ENCODE assay signal across 13 cellular contexts in genomic region chr17:46003907-46004748, GRCh38. TPM values are rescaled to one million over a fixed set of nuclear protein-coding genes. Genes with fewer than 3 reads are reported as not detected.
DNase-seq lines count a peak whose midpoint lies in the region; ATAC-seq and TF ChIP-seq lines count a peak whose summit lies in the region.
"Had no signal": no experiment of that assay in that cellular context is flagged by ENCODE, and none has a peak within 500 bp of the region (broad histone marks: within the 10 kb centered on the region; RNA-seq: fewer than 3 reads in every experiment).

No MANE protein-coding gene starts in this region.

- 25% methylated on average over 6 of the region's 6 CpGs for WGBS in right lobe of liver (ENCODE audit: insufficient coverage, low coverage, low lambda C conversion rate, missing lambda C conversion rate)

- H3K36me3 ChIP-seq in right lobe of liver, result no peaks in the 10 kb centered on the region
- H3K36me3 ChIP-seq: BLaER1 treated with 17β-estradiol and CSF1 and Interleukin-3, amounts not matched to agents 10 nM and 100 nM; gastroesophageal sphincter; neural progenitor cell had no signal

- peaks cover 26% of the 10 kb centered on the region for H3K36me3 Mint-ChIP-seq in brain
- H3K36me3 Mint-ChIP-seq in T-helper 2 cell treated with Interferon-gamma antibody and Interleukin-4, amounts not matched to agents 5 μg/mL and 100 μg/mL, for 36 hours (ENCODE audit: low read depth), result no peaks in the 10 kb centered on the region
- H3K36me3 Mint-ChIP-seq: neural progenitor cell had no signal

- no peak overlapping the region for H3K27ac ChIP-seq in right lobe of liver
- H3K27ac ChIP-seq: BLaER1 treated with 17β-estradiol and CSF1 and Interleukin-3, amounts not matched to agents 10 nM and 100 nM; gastroesophageal sphincter; neural progenitor cell had no signal

- peaks cover 0 to 7% (median 5%) of the 10 kb centered on the region in 5 experiments for H3K9me3 Mint-ChIP-seq in brain
- no peaks in the 10 kb centered on the region for H3K9me3 Mint-ChIP-seq in T-helper 2 cell treated with Interferon-gamma antibody and Interleukin-4, amounts not matched to agents 5 μg/mL and 100 μg/mL, for 36 hours
- H3K9me3 Mint-ChIP-seq: neural progenitor cell had no signal

- TF ChIP-seq POLR2A in right lobe of liver (IDR thresholded peaks at IDR 0.05), result no peak

- H3K4me1 ChIP-seq in right lobe of liver, result peaks cover 0 to 14% (median 3%) of the 10 kb centered on the region in 4 donors
- H3K4me1 ChIP-seq: neural progenitor cell had no signal

- DNase-seq in Ammon's horn (ENCODE audit: low spot score) (peak; percentile 92), NCI-H1694 (lab: John Stamatoyannopoulos, UW) (peak; percentile 62), right lobe of liver (peak; percentile 76 to 81 (median 81))
- no peak for DNase-seq in activated CD4-positive, CD25-positive, alpha-beta regulatory T cell treated with anti-CD3 and anti-CD28 coated beads, Interleukin-2, amount 50 U/mL, for 72 hours
- no peak for DNase-seq in T-helper 2 cell treated with Interferon-gamma antibody and Interleukin-4, amounts not matched to agents 5 μg/mL and 100 μg/mL, for 36 hours (ENCODE audit: low spot score)
- DNase-seq in stimulated activated CD4-positive, alpha-beta T cell treated with anti-CD3 and anti-CD28 coated beads, Interleukin-4, amount 100 ng/mL, for 1 hour, result no peak
- DNase-seq: NCI-H1048 had no signal

- H3K4me1 Mint-ChIP-seq in brain, result peaks cover 25% of the 10 kb centered on the region
- H3K4me1 Mint-ChIP-seq in T-helper 2 cell treated with Interferon-gamma antibody and Interleukin-4, amounts not matched to agents 5 μg/mL and 100 μg/mL, for 36 hours (ENCODE audit: low read depth), result peaks cover 5% of the 10 kb centered on the region
- H3K4me1 Mint-ChIP-seq: neural progenitor cell had no signal

- H3K4me3 ChIP-seq in right lobe of liver, result no peak overlapping the region
- H3K4me3 ChIP-seq: BLaER1 treated with 17β-estradiol and CSF1 and Interleukin-3, amounts not matched to agents 10 nM and 100 nM; gastroesophageal sphincter; neural progenitor cell had no signal

- peak overlapping the region in 1 of 5 experiments; percentile 30 for H3K4me3 Mint-ChIP-seq in brain
- no peak overlapping the region for H3K4me3 Mint-ChIP-seq in T-helper 2 cell treated with Interferon-gamma antibody and Interleukin-4, amounts not matched to agents 5 μg/mL and 100 μg/mL, for 36 hours
- H3K4me3 Mint-ChIP-seq: neural progenitor cell had no signal

- H3K27me3 Mint-ChIP-seq in brain, result peaks cover 2% of the 10 kb centered on the region
- peaks cover 2% of the 10 kb centered on the region for H3K27me3 Mint-ChIP-seq in T-helper 2 cell treated with Interferon-gamma antibody and Interleukin-4, amounts not matched to agents 5 μg/mL and 100 μg/mL, for 36 hours (ENCODE audit: low read depth)

- intact Hi-C loops in right lobe of liver (cut with DNase I), result loop anchor here in 1 of 2 donors (10.0 kb wide), 1 partner anchor 211 kb away; no protein-coding TSS in a partner anchor

- H3K27me3 ChIP-seq in right lobe of liver, result no peaks in the 10 kb centered on the region
- H3K27me3 ChIP-seq: BLaER1 treated with 17β-estradiol and CSF1 and Interleukin-3, amounts not matched to agents 10 nM and 100 nM; gastroesophageal sphincter; neural progenitor cell had no signal

- TF ChIP-seq CTCF in brain (conservative IDR thresholded peaks at IDR 0.05), result no peak
- TF ChIP-seq CTCF in right lobe of liver (IDR thresholded peaks at IDR 0.05), result no peak

- no peaks in the 10 kb centered on the region for H3K9me3 ChIP-seq in right lobe of liver
- H3K9me3 ChIP-seq: BLaER1 treated with 17β-estradiol and CSF1 and Interleukin-3, amounts not matched to agents 10 nM and 100 nM; gastroesophageal sphincter had no signal

- ATAC-seq in right lobe of liver, result peak; percentile 69 to 81 (median 80)
- no peak for ATAC-seq in GM21619 (IDR thresholded peaks at IDR 0.05; ENCODE audit: unreplicated experiment)
- ATAC-seq: gastroesophageal sphincter had no signal

- peak overlapping the region in 4 of 5 experiments; percentile 27 to 89 (median 66) for H3K27ac Mint-ChIP-seq in brain
- H3K27ac Mint-ChIP-seq in T-helper 2 cell treated with Interferon-gamma antibody and Interleukin-4, amounts not matched to agents 5 μg/mL and 100 μg/mL, for 36 hours, result no peak overlapping the region
- H3K27ac Mint-ChIP-seq: neural progenitor cell had no signal

RNA-seq across cellular contexts. Expression of gene STH, which starts 5.1 kb away (rescaled TPM):
- polyA plus RNA-seq in brain (ENCODE audit: insufficient read depth, low read depth, low replicate concordance), result not detected
- total RNA-seq in right lobe of liver, result not detected
- total RNA-seq: gastroesophageal sphincter; T-helper 1 cell treated with Interleukin-12 subunit alpha and Interleukin-12 subunit beta and Interleukin-4 antibody, amounts not matched to agents 30 ng/mL and 1 ng/mL, for 36 hours had no signal

Comparison
In these comparisons a context has a peak if more than half of its experiments do, and no peak if none do; other contexts are left out.
1. DNase-seq: peak in Ammon's horn (single experiment), NCI-H1694 (single experiment) and right lobe of liver (3 of 3); none in activated CD4-positive, CD25-positive, alpha-beta regulatory T cell treated with anti-CD3 and anti-CD28 coated beads, Interleukin-2, amount 50 U/mL, for 72 hours (single experiment), T-helper 2 cell treated with Interferon-gamma antibody and Interleukin-4, amounts not matched to agents 5 μg/mL and 100 μg/mL, for 36 hours (single experiment) and stimulated activated CD4-positive, alpha-beta T cell treated with anti-CD3 and anti-CD28 coated beads, Interleukin-4, amount 100 ng/mL, for 1 hour (single experiment).